7 cellular contexts compared by ENCODE assay signal in genomic region chr5:71031046-71031776, GRCh38. TPM values are rescaled to one million over a fixed set of nuclear protein-coding genes. Genes with fewer than 3 reads are reported as not detected.
DNase-seq lines count a peak whose midpoint lies in the region; ATAC-seq and TF ChIP-seq lines count a peak whose summit lies in the region.
"Not testable (repeated sequence)": the region's sequence is repeated elsewhere in the genome, so short reads cannot be mapped to it uniquely, and the experiment has no call there.

No MANE protein-coding gene starts in this region.

- not testable (repeated sequence) for H3K27ac ChIP-seq in gastroesophageal sphincter; heart right ventricle; lung (ENCODE audit: low read depth in 1 of 2, low read length in 1 of 2); aorta (ENCODE audit: low read depth in 1 of 2, low read length in 2 of 2)

- TF ChIP-seq EP300 in gastroesophageal sphincter (IDR thresholded peaks at IDR 0.05) = not testable (repeated sequence)

- H3K4me1 Mint-ChIP-seq in T-helper 17 cell = not testable (repeated sequence)

- DNase-seq in T-helper 17 cell; heart right ventricle; left lobe of liver (ENCODE audit: low spot score); lung (ENCODE audit: low spot score); sciatic nerve (ENCODE audit: low spot score); aorta: not testable (repeated sequence)

- not testable (repeated sequence) for H3K4me3 ChIP-seq in gastroesophageal sphincter; heart right ventricle; lung; aorta (ENCODE audit: low read length in 2 of 2)

- H3K27me3 Mint-ChIP-seq in T-helper 17 cell = not testable (repeated sequence)

- ATAC-seq in T-helper 17 cell = peak; percentile 28
- peak; percentile 58 for ATAC-seq in gastroesophageal sphincter
- peak in 7 of 8 donors; percentile 34 to 87 (median 67) for ATAC-seq in heart right ventricle
- peak; percentile 25 for ATAC-seq in left lobe of liver
- peak; percentile 79 for ATAC-seq in lung (ENCODE audit: insufficient read depth, low FRiP score)
- peak; percentile 90 for ATAC-seq in sciatic nerve
- ATAC-seq in aorta (ENCODE audit: low FRiP score) = peak; percentile 36

- not testable (repeated sequence) for H3K9me3 ChIP-seq in T-helper 17 cell (ENCODE audit: control insufficient read depth, low read length, poor library complexity, severe bottlenecking); gastroesophageal sphincter; heart right ventricle; lung (ENCODE audit: control insufficient read depth in 2 of 2, insufficient read depth in 1 of 2, low read length in 1 of 2); aorta (ENCODE audit: control insufficient read depth, low read length)

- TF ChIP-seq CTCF in gastroesophageal sphincter (IDR thresholded peaks at IDR 0.05); heart right ventricle (IDR thresholded peaks at IDR 0.05); lung (IDR thresholded peaks at IDR 0.05; ENCODE audit: control extremely low read depth, extremely low read depth): not testable (repeated sequence)

- intact Hi-C loops in heart right ventricle (cut with DNase I); sciatic nerve (cut with DNase I); aorta (cut with DNase I): not testable (repeated sequence)

- H3K36me3 Mint-ChIP-seq in T-helper 17 cell (ENCODE audit: low read depth) = not testable (repeated sequence)

- H3K27ac Mint-ChIP-seq in T-helper 17 cell = not testable (repeated sequence)

- WGBS in gastroesophageal sphincter (ENCODE audit: low coverage in 1 of 2), 2 donors = no CpG with 5 or more reads among the region's 7 CpGs
- no CpG with 5 or more reads among the region's 7 CpGs for WGBS in heart right ventricle, 2 donors
- WGBS in lung, 2 donors = no CpG with 5 or more reads among the region's 7 CpGs
- WGBS in aorta, 2 donors = no CpG with 5 or more reads among the region's 7 CpGs

- TF ChIP-seq POLR2A in gastroesophageal sphincter (IDR thresholded peaks at IDR 0.05) = not testable (repeated sequence)

- H3K4me3 Mint-ChIP-seq in T-helper 17 cell = not testable (repeated sequence)

- not testable (repeated sequence) for H3K27me3 ChIP-seq in gastroesophageal sphincter; heart right ventricle; lung (ENCODE audit: control insufficient read depth, insufficient read depth); aorta (ENCODE audit: control insufficient read depth in 1 of 2, insufficient read depth in 2 of 2, low read length in 1 of 2)

- H3K4me1 ChIP-seq in gastroesophageal sphincter; heart right ventricle; lung (ENCODE audit: control insufficient read depth in 2 of 2, insufficient read depth in 2 of 2, low read length in 2 of 2); aorta (ENCODE audit: control insufficient read depth in 1 of 2, insufficient read depth in 2 of 2, low read length in 2 of 2): not testable (repeated sequence)

- H3K36me3 ChIP-seq in gastroesophageal sphincter; heart right ventricle; lung (ENCODE audit: control insufficient read depth in 2 of 2, insufficient read depth in 2 of 2, low read length in 2 of 2); aorta (ENCODE audit: control insufficient read depth in 1 of 2, insufficient read depth in 2 of 2, low read length in 1 of 2): not testable (repeated sequence)

RNA-seq across cellular contexts. Expression of gene NAIP, which starts 6.1 kb away (rescaled TPM):
- total RNA-seq in T-helper 17 cell (10 to 100 TPM; 21.0 to 24.1 TPM), gastroesophageal sphincter (10 to 100 TPM in 3 of 4 donors, 1 to 10 TPM in 1; 5.0 to 25.7 (median 14.2) TPM), heart right ventricle (10 to 100 TPM in 1 of 10 donors, 1 to 10 TPM in 9; 3.0 to 24.4 (median 5.3) TPM), left lobe of liver (5.5 TPM), lung (10 to 100 TPM; 49.5 to 68.8 TPM), sciatic nerve (63.1 TPM), aorta (10 to 100 TPM; 33.7 to 84.5 TPM)
- polyA plus RNA-seq in heart right ventricle (1 to 10 TPM; 1.7 to 5.0 TPM), lung (10 to 100 TPM in 1 of 2 donors, 1 to 10 TPM in 1; 7.0 to 41.1 TPM), aorta (1 to 10 TPM; 3.5 to 5.9 TPM)

RNA-seq across cellular contexts. Expression of gene GTF2H2, which starts 36.3 kb away (rescaled TPM):
- total RNA-seq in T-helper 17 cell = 10 to 100 TPM; 17.0 to 20.0 TPM
- total RNA-seq in gastroesophageal sphincter = 10 to 100 TPM in 2 of 4 donors, 1 to 10 TPM in 2; 6.3 to 39.2 (median 12.3) TPM
- 10 to 100 TPM in 3 of 10 donors, 1 to 10 TPM in 7; 5.2 to 14.0 (median 7.1) TPM for total RNA-seq in heart right ventricle
- 1 to 10 TPM; 4.2 to 9.9 TPM for polyA plus RNA-seq in heart right ventricle
- total RNA-seq in left lobe of liver = 9.0 TPM
- total RNA-seq in lung = 10 to 100 TPM; 27.6 to 62.0 TPM
- polyA plus RNA-seq in lung = 10 to 100 TPM in 1 of 2 donors, 1 to 10 TPM in 1; 6.9 to 13.1 TPM
- total RNA-seq in sciatic nerve = 22.6 TPM
- total RNA-seq in aorta = 10 to 100 TPM; 25.3 to 25.7 TPM
- polyA plus RNA-seq in aorta = 10 to 100 TPM in 1 of 2 donors, 1 to 10 TPM in 1; 4.5 to 13.0 TPM

Comparison
In these comparisons a context has a peak if more than half of its experiments do, and no peak if none do; other contexts are left out.
1. ATAC-seq: peak in every context shown above with its lines; median percentile 90 in sciatic nerve; 79 in lung; 67 in heart right ventricle; 58 in gastroesophageal sphincter; 36 in aorta; 28 in T-helper 17 cell; 25 in left lobe of liver.